8 cellular contexts compared by ENCODE assay signal in genomic region chr5:57302164-57302563, GRCh38.
DNase-seq lines count a peak whose midpoint lies in the region; ATAC-seq lines count a peak whose summit lies in the region.

No MANE protein-coding gene starts in this region.

- no peaks in the 10 kb centered on the region for H3K36me3 Mint-ChIP-seq in activated T-helper 2 cell treated with anti-CD3 and anti-CD28 coated beads, Interferon-gamma antibody, Interleukin-2, Interleukin-4, amounts not matched to agents 10 μg/mL and 5 μg/mL and 100 μg/mL, durations not matched to agents 14 hours and 24 hours and 36 hours (ENCODE audit: low read depth)

- peak; percentile 81 for DNase-seq in activated CD4-positive, alpha-beta T cell treated with anti-CD3 and anti-CD28 coated beads for 48 hours
- DNase-seq in lung microvascular endothelial cell (ENCODE audit: low read depth in 2 of 2) (peak; percentile 49 to 67), globus pallidus (ENCODE audit: low spot score) (no peak), NCI-H2227 treated with DMSO at 0.1 percent for 48 hours (lab: John Stamatoyannopoulos, UW) (no peak)
- DNase-seq in activated T-helper 2 cell treated with anti-CD3 and anti-CD28 coated beads, Interferon-gamma antibody, Interleukin-2, Interleukin-4, amounts not matched to agents 10 μg/mL and 5 μg/mL and 100 μg/mL, durations not matched to agents 14 hours and 24 hours and 36 hours (ENCODE audit: low spot score): no peak

- no peak overlapping the region for H3K4me3 Mint-ChIP-seq in activated T-helper 2 cell treated with anti-CD3 and anti-CD28 coated beads, Interferon-gamma antibody, Interleukin-2, Interleukin-4, amounts not matched to agents 10 μg/mL and 5 μg/mL and 100 μg/mL, durations not matched to agents 14 hours and 24 hours and 36 hours (ENCODE audit: low read depth)

- no peak overlapping the region for H3K27ac Mint-ChIP-seq in activated T-helper 2 cell treated with anti-CD3 and anti-CD28 coated beads, Interferon-gamma antibody, Interleukin-2, Interleukin-4, amounts not matched to agents 10 μg/mL and 5 μg/mL and 100 μg/mL, durations not matched to agents 14 hours and 24 hours and 36 hours

- H3K27me3 Mint-ChIP-seq in activated T-helper 2 cell treated with anti-CD3 and anti-CD28 coated beads, Interferon-gamma antibody, Interleukin-2, Interleukin-4, amounts not matched to agents 10 μg/mL and 5 μg/mL and 100 μg/mL, durations not matched to agents 14 hours and 24 hours and 36 hours (ENCODE audit: low read depth): no peaks in the 10 kb centered on the region

- H3K4me1 Mint-ChIP-seq in activated T-helper 2 cell treated with anti-CD3 and anti-CD28 coated beads, Interferon-gamma antibody, Interleukin-2, Interleukin-4, amounts not matched to agents 10 μg/mL and 5 μg/mL and 100 μg/mL, durations not matched to agents 14 hours and 24 hours and 36 hours (ENCODE audit: low read depth): peaks cover 30% of the 10 kb centered on the region

- H3K9me3 Mint-ChIP-seq in activated T-helper 2 cell treated with anti-CD3 and anti-CD28 coated beads, Interferon-gamma antibody, Interleukin-2, Interleukin-4, amounts not matched to agents 10 μg/mL and 5 μg/mL and 100 μg/mL, durations not matched to agents 14 hours and 24 hours and 36 hours: peaks cover 8% of the 10 kb centered on the region

- peak; percentile 49 for ATAC-seq in GM18502 (IDR thresholded peaks at IDR 0.05; ENCODE audit: poor library complexity, unreplicated experiment)
- peak; percentile 48 for ATAC-seq in HG03457 (IDR thresholded peaks at IDR 0.05; ENCODE audit: unreplicated experiment)
- no peak for ATAC-seq in GM21515 (IDR thresholded peaks at IDR 0.05; ENCODE audit: unreplicated experiment)

- intact Hi-C loops in activated T-helper 2 cell treated with anti-CD3 and anti-CD28 coated beads, Interferon-gamma antibody, Interleukin-2, Interleukin-4, amounts not matched to agents 10 μg/mL and 5 μg/mL and 100 μg/mL, durations not matched to agents 14 hours and 24 hours and 36 hours (cut with micrococcal nuclease): loop anchor here (1.0 to 2.0 kb wide), 3 partner anchors 15 to 81 kb away; no protein-coding TSS in a partner anchor

Comparison
In these comparisons a context has a peak if more than half of its experiments do, and no peak if none do; other contexts are left out.
1. DNase-seq: peak in activated CD4-positive, alpha-beta T cell treated with anti-CD3 and anti-CD28 coated beads for 48 hours (single experiment) and lung microvascular endothelial cell (2 of 2); none in globus pallidus (single experiment), activated T-helper 2 cell treated with anti-CD3 and anti-CD28 coated beads, Interferon-gamma antibody, Interleukin-2, Interleukin-4, amounts not matched to agents 10 μg/mL and 5 μg/mL and 100 μg/mL, durations not matched to agents 14 hours and 24 hours and 36 hours (single experiment) and NCI-H2227 treated with DMSO at 0.1 percent for 48 hours (single experiment).